In genomic region chr14:86015511-86015910, GRCh38 we compare ENCODE assay signal across 20 cellular contexts.
"Had no signal": no experiment of that assay in that cellular context is flagged by ENCODE, and none has a peak within 500 bp of the region (broad histone marks: within the 10 kb centered on the region; RNA-seq: fewer than 3 reads in every experiment).

No MANE protein-coding gene starts in this region.

- ATAC-seq: esophagus mucosa; heart right ventricle; left lobe of liver; naive thymus-derived CD8-positive, alpha-beta T cell; sciatic nerve; stimulated activated naive B cell treated with anti-CD40 and anti-IgM and Interleukin-4, amounts not matched to agents 10 μg/mL and 1 μg/mL and 100 μg/mL, for 72 hours; stimulated activated naive CD8-positive, alpha-beta T cell treated with anti-CD3 and anti-CD28 coated beads, Interleukin-15, amount 100 ng/mL, for 72 hours had no signal

- H3K9me3 Mint-ChIP-seq: stimulated activated naive B cell treated with anti-CD40 and anti-IgM and Interleukin-4, amounts not matched to agents 10 μg/mL and 1 μg/mL and 100 μg/mL, for 72 hours; stimulated activated naive CD8-positive, alpha-beta T cell treated with anti-CD3 and anti-CD28 coated beads, Interleukin-15, amount 100 ng/mL, for 72 hours had no signal

- FAIRE-seq: endometrium had no signal

- H3K36me3 ChIP-seq: heart right ventricle, neutrophil, thoracic aorta, transverse colon had no signal

- H3K27ac Mint-ChIP-seq: stimulated activated naive B cell treated with anti-CD40 and anti-IgM and Interleukin-4, amounts not matched to agents 10 μg/mL and 1 μg/mL and 100 μg/mL, for 72 hours; stimulated activated naive CD8-positive, alpha-beta T cell treated with anti-CD3 and anti-CD28 coated beads, Interleukin-15, amount 100 ng/mL, for 72 hours had no signal

- H3K36me3 Mint-ChIP-seq: stimulated activated naive B cell treated with anti-CD40 and anti-IgM and Interleukin-4, amounts not matched to agents 10 μg/mL and 1 μg/mL and 100 μg/mL, for 72 hours had no signal

- H3K27ac ChIP-seq: heart right ventricle, neutrophil, thoracic aorta, transverse colon had no signal

- H3K4me1 ChIP-seq: heart right ventricle, transverse colon had no signal

- H3K4me3 Mint-ChIP-seq: naive thymus-derived CD8-positive, alpha-beta T cell; stimulated activated naive B cell treated with anti-CD40 and anti-IgM and Interleukin-4, amounts not matched to agents 10 μg/mL and 1 μg/mL and 100 μg/mL, for 72 hours; stimulated activated naive CD8-positive, alpha-beta T cell treated with anti-CD3 and anti-CD28 coated beads, Interleukin-15, amount 100 ng/mL, for 72 hours had no signal

- H3K4me1 Mint-ChIP-seq: stimulated activated naive B cell treated with anti-CD40 and anti-IgM and Interleukin-4, amounts not matched to agents 10 μg/mL and 1 μg/mL and 100 μg/mL, for 72 hours; stimulated activated naive CD8-positive, alpha-beta T cell treated with anti-CD3 and anti-CD28 coated beads, Interleukin-15, amount 100 ng/mL, for 72 hours had no signal

- H3K27me3 Mint-ChIP-seq: naive thymus-derived CD8-positive, alpha-beta T cell; stimulated activated naive B cell treated with anti-CD40 and anti-IgM and Interleukin-4, amounts not matched to agents 10 μg/mL and 1 μg/mL and 100 μg/mL, for 72 hours; stimulated activated naive CD8-positive, alpha-beta T cell treated with anti-CD3 and anti-CD28 coated beads, Interleukin-15, amount 100 ng/mL, for 72 hours had no signal

- H3K9me3 ChIP-seq: neutrophil, thoracic aorta, transverse colon had no signal

- H3K27me3 ChIP-seq: heart right ventricle, neutrophil, transverse colon had no signal

- DNase-seq: effector memory CD4-positive, alpha-beta T cell; foreskin melanocyte; heart right ventricle; hypothalamus; islet precursor cell; mammary epithelial cell; naive thymus-derived CD8-positive, alpha-beta T cell; posterior cingulate gyrus; stimulated activated CD4-positive, alpha-beta T cell treated with anti-CD3 and anti-CD28 coated beads, Interleukin-2, amount 100 ng/mL, for 24 hours; stimulated activated CD4-positive, alpha-beta T cell treated with anti-CD3 and anti-CD28 coated beads, Interleukin-4, amount 100 ng/mL, for 4 hours; stimulated activated naive B cell treated with anti-CD40 and anti-IgM and Interleukin-4, amounts not matched to agents 10 μg/mL and 1 μg/mL and 100 μg/mL, for 72 hours; stimulated activated naive CD8-positive, alpha-beta T cell treated with anti-CD3 and anti-CD28 coated beads, Interleukin-15, amount 100 ng/mL, for 72 hours; substantia nigra; transverse colon had no signal

- H3K4me3 ChIP-seq: heart right ventricle, thoracic aorta, transverse colon had no signal
